8 cellular contexts compared by ENCODE assay signal in the genomic region with DNA sequence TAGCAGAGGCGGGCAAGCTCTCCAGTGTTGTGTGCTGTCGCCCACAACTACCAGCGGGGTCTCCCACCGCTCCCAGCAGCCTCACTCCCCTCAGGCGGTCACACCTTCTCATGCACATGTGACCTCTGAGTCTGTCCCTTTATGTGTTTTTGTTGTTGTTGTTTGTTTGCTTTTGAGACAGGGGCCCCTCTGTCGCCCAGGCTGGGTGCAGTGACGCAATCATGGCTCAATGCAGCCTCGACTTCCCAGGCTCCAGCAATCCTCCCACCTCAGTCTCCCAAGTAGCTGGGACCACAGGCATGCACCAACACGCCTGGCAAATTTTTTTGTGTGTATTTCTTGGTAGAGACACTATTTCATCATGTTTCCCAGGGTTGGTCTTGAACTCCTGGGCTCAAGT. TPM values are rescaled to one million over a fixed set of nuclear protein-coding genes. Genes with fewer than 3 reads are reported as not detected.
DNase-seq lines count a peak whose midpoint lies in the region; ATAC-seq and TF ChIP-seq lines count a peak whose summit lies in the region.

No MANE protein-coding gene starts in this region.

- H3K27ac Mint-ChIP-seq in activated T-cell treated with anti-CD3 and anti-CD28 coated beads, Interleukin-2, amount 50 U/mL, for 72 hours, result peak overlapping the region; percentile 99
- no peak overlapping the region for H3K27ac Mint-ChIP-seq in activated naive CD8-positive, alpha-beta T cell

- TF ChIP-seq CTCF in thoracic aorta (IDR thresholded peaks at IDR 0.05) (no peak), transverse colon (IDR thresholded peaks at IDR 0.05) (no peak)

- ATAC-seq in activated T-cell treated with anti-CD3 and anti-CD28 coated beads, Interleukin-2, amount 50 U/mL, for 72 hours (replicated peaks in 1 of 2), result no peak
- no peak for ATAC-seq in thoracic aorta (ENCODE audit: insufficient number of reproducible peaks, low FRiP score, low read depth)

- H3K9me3 Mint-ChIP-seq in activated T-cell treated with anti-CD3 and anti-CD28 coated beads, Interleukin-2, amount 50 U/mL, for 72 hours, result no peaks in the 10 kb centered on the region
- no peaks in the 10 kb centered on the region for H3K9me3 Mint-ChIP-seq in activated naive CD8-positive, alpha-beta T cell (ENCODE audit: low read depth)

- no peak overlapping the region for H3K9ac ChIP-seq in iPS-20b (ENCODE audit: low read depth, low read length)

- no peaks in the 10 kb centered on the region for H3K27me3 Mint-ChIP-seq in activated T-cell treated with anti-CD3 and anti-CD28 coated beads, Interleukin-2, amount 50 U/mL, for 72 hours (ENCODE audit: low read depth)
- no peaks in the 10 kb centered on the region for H3K27me3 Mint-ChIP-seq in activated naive CD8-positive, alpha-beta T cell

- H3K4me3 Mint-ChIP-seq in activated T-cell treated with anti-CD3 and anti-CD28 coated beads, Interleukin-2, amount 50 U/mL, for 72 hours, result peak overlapping the region; percentile 95 to 98
- H3K4me3 Mint-ChIP-seq in activated naive CD8-positive, alpha-beta T cell, result peak overlapping the region; percentile 97

- peak overlapping the region; percentile 98 for H3K4me3 ChIP-seq in iPS-20b (ENCODE audit: low read length)
- H3K4me3 ChIP-seq in thoracic aorta, result peak overlapping the region; percentile 98
- H3K4me3 ChIP-seq in transverse colon, result peak overlapping the region in 2 of 4 donors; percentile 88 to 99

- peaks cover 8 to 22% of the 10 kb centered on the region in 2 donors for H3K36me3 Mint-ChIP-seq in activated T-cell treated with anti-CD3 and anti-CD28 coated beads, Interleukin-2, amount 50 U/mL, for 72 hours (ENCODE audit: insufficient read depth in 2 of 2)
- peaks cover 6% of the 10 kb centered on the region for H3K36me3 Mint-ChIP-seq in activated naive CD8-positive, alpha-beta T cell

- TF ChIP-seq EP300 in transverse colon (IDR thresholded peaks at IDR 0.05; ENCODE audit: low read depth), result no peak

- H3K36me3 ChIP-seq in iPS-20b (ENCODE audit: insufficient read depth, low read depth, low read length), result peaks cover 43% of the 10 kb centered on the region
- peaks cover 7% of the 10 kb centered on the region for H3K36me3 ChIP-seq in thoracic aorta
- H3K36me3 ChIP-seq in transverse colon, result peaks cover 0 to 8% (median 2%) of the 10 kb centered on the region in 4 donors

- intact Hi-C loops in transverse colon (cut with DNase I; ENCODE audit: low total_unique reads), result no loop called here

- H3K4me1 ChIP-seq in iPS-20b (ENCODE audit: insufficient read depth, low read length) (peaks cover 13% of the 10 kb centered on the region), thoracic aorta (ENCODE audit: control insufficient read depth in 1 of 2, low read depth in 2 of 2) (peaks cover 14 to 46% of the 10 kb centered on the region in 2 donors), transverse colon (peaks cover 9 to 22% (median 19%) of the 10 kb centered on the region in 4 donors)

- peaks cover 43% of the 10 kb centered on the region for H3K4me1 Mint-ChIP-seq in activated T-cell treated with anti-CD3 and anti-CD28 coated beads, Interleukin-2, amount 50 U/mL, for 72 hours (ENCODE audit: low read depth)
- peaks cover 34% of the 10 kb centered on the region for H3K4me1 Mint-ChIP-seq in activated naive CD8-positive, alpha-beta T cell (ENCODE audit: low read depth)

- no peak for TF ChIP-seq POLR2A in transverse colon (IDR thresholded peaks at IDR 0.05)

- in situ Hi-C loops in transverse colon (cut with MboI; ENCODE audit: low pct_ligation_motif_present in 1 of 4, low pct_unique_long_range_greater_than_20kb in 1 of 4, low sequenced_read_pairs in 3 of 4), result no loop called here

- H3K27me3 ChIP-seq in iPS-20b (ENCODE audit: insufficient read depth, low read length) (no peaks in the 10 kb centered on the region), thoracic aorta (replicated peaks; ENCODE audit: insufficient read depth) (no peaks in the 10 kb centered on the region), transverse colon (no peaks in the 10 kb centered on the region)

- no peak for DNase-seq in activated T-cell treated with anti-CD3 and anti-CD28 coated beads, Interleukin-2, amount 50 U/mL, for 72 hours
- DNase-seq in activated T-cell treated with anti-CD3 and anti-CD28 coated beads, Interleukin-2, amount 50 U/mL, for 1 hour, result no peak
- DNase-seq in thoracic aorta (ENCODE audit: low spot score) (no peak), inferior parietal cortex (ENCODE audit: extremely low spot score) (no peak), transverse colon (no peak), COLO668 (lab: John Stamatoyannopoulos, UW; ENCODE audit: unreplicated experiment) (no peak)

- 81% methylated on average over 9 of the region's 9 CpGs; no CpG with 5 or more reads in 1 of the 2 donors for WGBS in transverse colon (ENCODE audit: low coverage in 1 of 2), 2 donors

- no peak overlapping the region for H3K27ac ChIP-seq in iPS-20b (ENCODE audit: low read length)
- no peak overlapping the region for H3K27ac ChIP-seq in thoracic aorta
- no peak overlapping the region for H3K27ac ChIP-seq in transverse colon

- no peaks in the 10 kb centered on the region for H3K9me3 ChIP-seq in iPS-20b (ENCODE audit: insufficient read depth, low read depth, low read length)
- no peaks in the 10 kb centered on the region for H3K9me3 ChIP-seq in thoracic aorta
- H3K9me3 ChIP-seq in transverse colon, result no peaks in the 10 kb centered on the region

RNA-seq across cellular contexts. Expression of a gene that starts 1.5 kb away (rescaled TPM):
- 10 to 100 TPM; 59.2 to 65.9 TPM for total RNA-seq in activated T-cell treated with anti-CD3 and anti-CD28 coated beads, Interleukin-2, amount 50 U/mL, for 72 hours
- total RNA-seq in thoracic aorta (10 to 100 TPM; 42.3 to 48.2 TPM), transverse colon (10 to 100 TPM; 20.7 to 65.5 (median 24.8) TPM)

RNA-seq across cellular contexts. Expression of a gene that starts 1.6 kb away (rescaled TPM):
- total RNA-seq in activated T-cell treated with anti-CD3 and anti-CD28 coated beads, Interleukin-2, amount 50 U/mL, for 72 hours, result 1 to 10 TPM; 6.1 to 8.9 TPM
- total RNA-seq in thoracic aorta (10 to 100 TPM in 1 of 2 donors, 1 to 10 TPM in 1; 5.1 to 23.7 TPM), transverse colon (10 to 100 TPM in 1 of 4 donors, 1 to 10 TPM in 3; 1.8 to 38.2 (median 5.5) TPM)

RNA-seq across cellular contexts. Expression of a gene that starts 25.8 kb away (rescaled TPM):
- total RNA-seq in activated T-cell treated with anti-CD3 and anti-CD28 coated beads, Interleukin-2, amount 50 U/mL, for 72 hours, result 100 to 1,000 TPM; 218 to 229 TPM
- total RNA-seq in thoracic aorta (100 to 1,000 TPM; 137 to 776 TPM), transverse colon (1,000 to 10,000 TPM in 1 of 4 donors, 100 to 1,000 TPM in 2, 10 to 100 TPM in 1; 61.3 to 1,017 (median 295) TPM)

RNA-seq across cellular contexts. Expression of a gene that starts 31.4 kb away (rescaled TPM):
- total RNA-seq in activated T-cell treated with anti-CD3 and anti-CD28 coated beads, Interleukin-2, amount 50 U/mL, for 72 hours, result 100 to 1,000 TPM; 218 to 228 TPM
- total RNA-seq in thoracic aorta, result 10 to 100 TPM; 52.3 to 78.1 TPM
- total RNA-seq in transverse colon, result 100 to 1,000 TPM in 1 of 4 donors, 10 to 100 TPM in 2, 1 to 10 TPM in 1; 5.0 to 167 (median 50.1) TPM

RNA-seq across cellular contexts. Expression of a gene that starts 31.8 kb away (rescaled TPM):
- 100 to 1,000 TPM in 1 of 2 donors, 10 to 100 TPM in 1; 95.0 to 108 TPM for total RNA-seq in activated T-cell treated with anti-CD3 and anti-CD28 coated beads, Interleukin-2, amount 50 U/mL, for 72 hours
- total RNA-seq in thoracic aorta (10 to 100 TPM; 65.0 to 87.5 TPM), transverse colon (10 to 100 TPM; 27.7 to 54.9 (median 49.9) TPM)
